Comparison of ENCODE assay signal across 1 cellular context in the genomic region with DNA sequence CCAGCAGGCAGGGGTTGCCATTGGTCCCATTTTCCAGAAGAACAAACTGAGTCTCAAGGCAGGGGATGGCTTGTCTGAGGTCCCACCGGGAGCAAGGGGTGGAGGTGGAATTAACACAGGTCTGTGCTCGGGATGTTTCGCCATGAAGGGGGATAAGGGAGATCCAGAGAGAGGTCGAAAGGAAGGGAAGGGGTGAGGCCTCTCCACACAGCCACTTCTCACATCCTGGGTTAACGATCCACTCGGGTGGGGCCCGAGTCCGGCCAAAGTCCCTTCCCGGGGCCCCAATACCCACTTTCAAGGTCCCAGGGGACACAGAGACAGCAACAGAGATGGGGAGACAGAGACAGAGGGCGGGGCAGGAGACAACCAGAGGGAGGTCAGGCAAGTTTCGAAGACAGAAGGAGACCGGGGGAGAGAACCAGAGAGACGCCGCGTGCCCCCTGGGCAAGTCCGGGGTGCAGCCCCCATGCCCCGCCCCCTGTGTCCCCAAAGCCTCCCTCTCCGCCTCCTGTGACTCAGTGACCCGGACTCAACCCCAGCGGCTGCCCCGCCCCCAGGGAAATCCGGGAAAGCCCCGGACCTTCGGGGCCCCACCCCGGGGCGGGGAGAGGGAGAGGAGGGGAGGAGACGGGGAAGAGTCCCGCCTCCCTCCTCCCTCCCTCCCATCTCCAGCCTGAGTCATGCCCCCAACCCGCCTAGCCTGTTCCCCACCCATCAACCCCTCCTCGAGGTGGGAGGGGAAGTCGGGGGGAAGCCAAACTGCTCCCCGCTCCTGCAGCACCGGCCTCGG.
TF ChIP-seq lines count a peak whose summit lies in the region.

No MANE protein-coding gene starts in this region.

TF ChIP-seq in HEK293, 187 proteins besides CTCF, POLR2A, EP300 and RAD21 (continued from another document and continues in another):
- TF ChIP-seq, protein P1, sequence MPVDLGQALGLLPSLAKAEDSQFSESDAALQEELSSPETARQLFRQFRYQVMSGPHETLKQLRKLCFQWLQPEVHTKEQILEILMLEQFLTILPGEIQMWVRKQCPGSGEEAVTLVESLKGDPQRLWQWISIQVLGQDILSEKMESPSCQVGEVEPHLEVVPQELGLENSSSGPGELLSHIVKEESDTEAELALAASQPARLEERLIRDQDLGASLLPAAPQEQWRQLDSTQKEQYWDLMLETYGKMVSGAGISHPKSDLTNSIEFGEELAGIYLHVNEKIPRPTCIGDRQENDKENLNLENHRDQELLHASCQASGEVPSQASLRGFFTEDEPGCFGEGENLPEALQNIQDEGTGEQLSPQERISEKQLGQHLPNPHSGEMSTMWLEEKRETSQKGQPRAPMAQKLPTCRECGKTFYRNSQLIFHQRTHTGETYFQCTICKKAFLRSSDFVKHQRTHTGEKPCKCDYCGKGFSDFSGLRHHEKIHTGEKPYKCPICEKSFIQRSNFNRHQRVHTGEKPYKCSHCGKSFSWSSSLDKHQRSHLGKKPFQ (tag by site-specific recombination; IDR thresholded peaks at IDR 0.05): no peak
- TF ChIP-seq ZNF24 (tag by site-specific recombination; IDR thresholded peaks at IDR 0.05): no peak
- no peak for TF ChIP-seq ZNF624 (tag by site-specific recombination; IDR thresholded peaks at IDR 0.05)
- TF ChIP-seq ZNF670 (tag by site-specific recombination; IDR thresholded peaks at IDR 0.05; ENCODE audit: low read depth): no peak
- no peak for TF ChIP-seq ZNF560 (tag by site-specific recombination; IDR thresholded peaks at IDR 0.05; ENCODE audit: borderline replicate concordance)
- TF ChIP-seq ZNF10 (tag by site-specific recombination; IDR thresholded peaks at IDR 0.05): no peak
- no peak for TF ChIP-seq ZNF248 (tag by site-specific recombination; IDR thresholded peaks at IDR 0.05)
- TF ChIP-seq ZNF274 (IDR thresholded peaks at IDR 0.05; ENCODE audit: low read length): no peak
- TF ChIP-seq ZNF274 (tag by site-specific recombination; IDR thresholded peaks at IDR 0.05; ENCODE audit: borderline replicate concordance): 0 out of 2 replicates have a peak, but pooled peaks have one; percentile 25
- 0 out of 2 replicates have a peak, but pooled peaks have one; percentile 31 for TF ChIP-seq ZFP69B (tag by site-specific recombination; IDR thresholded peaks at IDR 0.05)
- no peak for TF ChIP-seq ZNF664 (tag by site-specific recombination; IDR thresholded peaks at IDR 0.05)
- TF ChIP-seq ZSCAN30 (tag by site-specific recombination; IDR thresholded peaks at IDR 0.05): no peak
- TF ChIP-seq ZNF623 (tag by site-specific recombination; IDR thresholded peaks at IDR 0.05): no peak; the same call in 1 of the 2 replicates
- TF ChIP-seq, protein P2, sequence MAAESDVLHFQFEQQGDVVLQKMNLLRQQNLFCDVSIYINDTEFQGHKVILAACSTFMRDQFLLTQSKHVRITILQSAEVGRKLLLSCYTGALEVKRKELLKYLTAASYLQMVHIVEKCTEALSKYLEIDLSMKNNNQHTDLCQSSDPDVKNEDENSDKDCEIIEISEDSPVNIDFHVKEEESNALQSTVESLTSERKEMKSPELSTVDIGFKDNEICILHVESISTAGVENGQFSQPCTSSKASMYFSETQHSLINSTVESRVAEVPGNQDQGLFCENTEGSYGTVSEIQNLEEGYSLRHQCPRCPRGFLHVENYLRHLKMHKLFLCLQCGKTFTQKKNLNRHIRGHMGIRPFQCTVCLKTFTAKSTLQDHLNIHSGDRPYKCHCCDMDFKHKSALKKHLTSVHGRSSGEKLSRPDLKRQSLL (tag by site-specific recombination; IDR thresholded peaks at IDR 0.05): no peak
- TF ChIP-seq IKZF3 (tag by site-specific recombination; IDR thresholded peaks at IDR 0.05): peak; percentile 65; the same call in 1 of the 2 replicates
- TF ChIP-seq ZFP41 (tag by site-specific recombination; IDR thresholded peaks at IDR 0.05; ENCODE audit: borderline replicate concordance): no peak
- no peak for TF ChIP-seq ZNF302 (tag by site-specific recombination; IDR thresholded peaks at IDR 0.05; ENCODE audit: low read depth)
- TF ChIP-seq ZNF610 (tag by site-specific recombination; IDR thresholded peaks at IDR 0.05; ENCODE audit: borderline replicate concordance): no peak
- TF ChIP-seq ZNF654 (tag by site-specific recombination; IDR thresholded peaks at IDR 0.05; ENCODE audit: low read depth): no peak
- no peak for TF ChIP-seq ZNF121 (tag by site-specific recombination; IDR thresholded peaks at IDR 0.05)
- no peak for TF ChIP-seq ZNF785 (tag by site-specific recombination; IDR thresholded peaks at IDR 0.05)
- TF ChIP-seq ZNF2 (tag by site-specific recombination; IDR thresholded peaks at IDR 0.05): no peak
- TF ChIP-seq FEZF1 (tag by site-specific recombination; IDR thresholded peaks at IDR 0.05): no peak
- TF ChIP-seq REPIN1 (tag by site-specific recombination; IDR thresholded peaks at IDR 0.05; ENCODE audit: low read depth): no peak
- TF ChIP-seq, protein P3, sequence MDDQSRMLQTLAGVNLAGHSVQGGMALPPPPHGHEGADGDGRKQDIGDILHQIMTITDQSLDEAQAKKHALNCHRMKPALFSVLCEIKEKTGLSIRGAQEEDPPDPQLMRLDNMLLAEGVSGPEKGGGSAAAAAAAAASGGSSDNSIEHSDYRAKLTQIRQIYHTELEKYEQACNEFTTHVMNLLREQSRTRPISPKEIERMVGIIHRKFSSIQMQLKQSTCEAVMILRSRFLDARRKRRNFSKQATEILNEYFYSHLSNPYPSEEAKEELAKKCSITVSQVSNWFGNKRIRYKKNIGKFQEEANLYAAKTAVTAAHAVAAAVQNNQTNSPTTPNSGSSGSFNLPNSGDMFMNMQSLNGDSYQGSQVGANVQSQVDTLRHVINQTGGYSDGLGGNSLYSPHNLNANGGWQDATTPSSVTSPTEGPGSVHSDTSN (CRISPR knock-in tag; IDR thresholded peaks at IDR 0.05): no peak
- TF ChIP-seq ZNF221 (tag by site-specific recombination; IDR thresholded peaks at IDR 0.05; ENCODE audit: borderline replicate concordance): no peak
- no peak for TF ChIP-seq ZNF140 (tag by site-specific recombination; IDR thresholded peaks at IDR 0.05)
- TF ChIP-seq, protein P4, sequence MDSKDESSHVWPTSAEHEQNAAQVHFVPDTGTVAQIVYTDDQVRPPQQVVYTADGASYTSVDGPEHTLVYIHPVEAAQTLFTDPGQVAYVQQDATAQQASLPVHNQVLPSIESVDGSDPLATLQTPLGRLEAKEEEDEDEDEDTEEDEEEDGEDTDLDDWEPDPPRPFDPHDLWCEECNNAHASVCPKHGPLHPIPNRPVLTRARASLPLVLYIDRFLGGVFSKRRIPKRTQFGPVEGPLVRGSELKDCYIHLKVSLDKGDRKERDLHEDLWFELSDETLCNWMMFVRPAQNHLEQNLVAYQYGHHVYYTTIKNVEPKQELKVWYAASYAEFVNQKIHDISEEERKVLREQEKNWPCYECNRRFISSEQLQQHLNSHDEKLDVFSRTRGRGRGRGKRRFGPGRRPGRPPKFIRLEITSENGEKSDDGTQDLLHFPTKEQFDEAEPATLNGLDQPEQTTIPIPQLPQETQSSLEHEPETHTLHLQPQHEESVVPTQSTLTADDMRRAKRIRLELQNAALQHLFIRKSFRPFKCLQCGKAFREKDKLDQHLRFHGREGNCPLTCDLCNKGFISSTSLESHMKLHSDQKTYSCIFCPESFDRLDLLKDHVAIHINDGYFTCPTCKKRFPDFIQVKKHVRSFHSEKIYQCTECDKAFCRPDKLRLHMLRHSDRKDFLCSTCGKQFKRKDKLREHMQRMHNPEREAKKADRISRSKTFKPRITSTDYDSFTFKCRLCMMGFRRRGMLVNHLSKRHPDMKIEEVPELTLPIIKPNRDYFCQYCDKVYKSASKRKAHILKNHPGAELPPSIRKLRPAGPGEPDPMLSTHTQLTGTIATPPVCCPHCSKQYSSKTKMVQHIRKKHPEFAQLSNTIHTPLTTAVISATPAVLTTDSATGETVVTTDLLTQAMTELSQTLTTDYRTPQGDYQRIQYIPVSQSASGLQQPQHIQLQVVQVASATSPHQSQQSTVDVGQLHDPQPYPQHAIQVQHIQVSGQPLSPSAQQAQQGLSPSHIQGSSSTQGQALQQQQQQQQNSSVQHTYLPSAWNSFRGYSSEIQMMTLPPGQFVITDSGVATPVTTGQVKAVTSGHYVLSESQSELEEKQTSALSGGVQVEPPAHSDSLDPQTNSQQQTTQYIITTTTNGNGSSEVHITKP (tag by site-specific recombination; IDR thresholded peaks at IDR 0.05): peak; percentile 31; the same call in 1 of the 2 replicates
- no peak for TF ChIP-seq ZNF548 (tag by site-specific recombination; IDR thresholded peaks at IDR 0.05)
- TF ChIP-seq ZNF292 (tag by site-specific recombination; IDR thresholded peaks at IDR 0.05; ENCODE audit: borderline replicate concordance, low read depth): no peak
- TF ChIP-seq ZNF138 (tag by site-specific recombination; IDR thresholded peaks at IDR 0.05; ENCODE audit: borderline replicate concordance): no peak
- no peak for TF ChIP-seq ZSCAN16 (tag by site-specific recombination; IDR thresholded peaks at IDR 0.05)
- TF ChIP-seq, protein P5, sequence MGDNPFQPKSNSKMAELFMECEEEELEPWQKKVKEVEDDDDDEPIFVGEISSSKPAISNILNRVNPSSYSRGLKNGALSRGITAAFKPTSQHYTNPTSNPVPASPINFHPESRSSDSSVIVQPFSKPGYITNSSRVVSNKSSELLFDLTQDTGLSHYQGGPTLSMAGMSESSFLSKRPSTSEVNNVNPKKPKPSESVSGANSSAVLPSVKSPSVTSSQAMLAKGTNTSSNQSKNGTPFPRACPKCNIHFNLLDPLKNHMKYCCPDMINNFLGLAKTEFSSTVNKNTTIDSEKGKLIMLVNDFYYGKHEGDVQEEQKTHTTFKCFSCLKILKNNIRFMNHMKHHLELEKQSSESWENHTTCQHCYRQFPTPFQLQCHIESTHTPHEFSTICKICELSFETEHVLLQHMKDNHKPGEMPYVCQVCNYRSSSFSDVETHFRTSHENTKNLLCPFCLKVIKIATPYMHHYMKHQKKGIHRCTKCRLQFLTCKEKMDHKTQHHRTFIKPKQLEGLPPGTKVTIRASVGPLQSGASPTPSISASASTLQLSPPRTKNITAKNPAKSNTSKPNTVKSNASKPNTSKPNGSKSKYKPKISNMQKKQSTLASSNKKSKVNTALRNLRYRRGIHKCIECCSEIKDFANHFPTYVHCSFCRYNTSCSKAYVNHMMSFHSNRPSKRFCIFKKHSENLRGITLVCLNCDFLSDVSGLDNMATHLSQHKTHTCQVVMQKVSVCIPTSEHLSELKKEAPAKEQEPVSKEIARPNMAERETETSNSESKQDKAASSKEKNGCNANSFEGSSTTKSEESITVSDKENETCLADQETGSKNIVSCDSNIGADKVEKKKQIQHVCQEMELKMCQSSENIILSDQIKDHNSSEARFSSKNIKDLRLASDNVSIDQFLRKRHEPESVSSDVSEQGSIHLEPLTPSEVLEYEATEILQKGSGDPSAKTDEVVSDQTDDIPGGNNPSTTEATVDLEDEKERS (tag by site-specific recombination; IDR thresholded peaks at IDR 0.05): 0 out of 2 replicates have a peak, but pooled peaks have one; percentile 23
- TF ChIP-seq OSR2 (tag by site-specific recombination; IDR thresholded peaks at IDR 0.05): no peak
- peak; percentile 66; the same call in 1 of the 2 replicates for TF ChIP-seq SP7 (tag by site-specific recombination; IDR thresholded peaks at IDR 0.05)
- TF ChIP-seq, protein P6, sequence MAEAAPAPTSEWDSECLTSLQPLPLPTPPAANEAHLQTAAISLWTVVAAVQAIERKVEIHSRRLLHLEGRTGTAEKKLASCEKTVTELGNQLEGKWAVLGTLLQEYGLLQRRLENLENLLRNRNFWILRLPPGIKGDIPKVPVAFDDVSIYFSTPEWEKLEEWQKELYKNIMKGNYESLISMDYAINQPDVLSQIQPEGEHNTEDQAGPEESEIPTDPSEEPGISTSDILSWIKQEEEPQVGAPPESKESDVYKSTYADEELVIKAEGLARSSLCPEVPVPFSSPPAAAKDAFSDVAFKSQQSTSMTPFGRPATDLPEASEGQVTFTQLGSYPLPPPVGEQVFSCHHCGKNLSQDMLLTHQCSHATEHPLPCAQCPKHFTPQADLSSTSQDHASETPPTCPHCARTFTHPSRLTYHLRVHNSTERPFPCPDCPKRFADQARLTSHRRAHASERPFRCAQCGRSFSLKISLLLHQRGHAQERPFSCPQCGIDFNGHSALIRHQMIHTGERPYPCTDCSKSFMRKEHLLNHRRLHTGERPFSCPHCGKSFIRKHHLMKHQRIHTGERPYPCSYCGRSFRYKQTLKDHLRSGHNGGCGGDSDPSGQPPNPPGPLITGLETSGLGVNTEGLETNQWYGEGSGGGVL (tag by site-specific recombination; IDR thresholded peaks at IDR 0.05): peak; percentile 94
- no peak for TF ChIP-seq ZNF510 (tag by site-specific recombination; IDR thresholded peaks at IDR 0.05; ENCODE audit: insufficient replicate concordance)
- TF ChIP-seq YY1 (tag by site-specific recombination; IDR thresholded peaks at IDR 0.05): no peak
- peak; percentile 77 for TF ChIP-seq GLIS1 (tag by site-specific recombination; IDR thresholded peaks at IDR 0.05)
- TF ChIP-seq OVOL3 (tag by site-specific recombination; IDR thresholded peaks at IDR 0.05): no peak
- no peak for TF ChIP-seq ZNF174 (tag by site-specific recombination; IDR thresholded peaks at IDR 0.05)
- no peak for TF ChIP-seq ZNF473 (tag by site-specific recombination; IDR thresholded peaks at IDR 0.05)
- TF ChIP-seq ZBTB8A (tag by site-specific recombination; IDR thresholded peaks at IDR 0.05): 0 out of 2 replicates have a peak, but pooled peaks have one; percentile 4
- no peak for TF ChIP-seq ZNF175 (tag by site-specific recombination; IDR thresholded peaks at IDR 0.05)
- TF ChIP-seq MYNN (tag by site-specific recombination; IDR thresholded peaks at IDR 0.05; ENCODE audit: borderline replicate concordance): no peak
- no peak for TF ChIP-seq ZNF169 (tag by site-specific recombination; IDR thresholded peaks at IDR 0.05)
- TF ChIP-seq ZNF792 (tag by site-specific recombination; IDR thresholded peaks at IDR 0.05): no peak
- TF ChIP-seq ZNF404 (tag by site-specific recombination; IDR thresholded peaks at IDR 0.05): no peak
- no peak for TF ChIP-seq ZNF341 (tag by site-specific recombination; IDR thresholded peaks at IDR 0.05; ENCODE audit: low read depth)
- TF ChIP-seq, protein P7, sequence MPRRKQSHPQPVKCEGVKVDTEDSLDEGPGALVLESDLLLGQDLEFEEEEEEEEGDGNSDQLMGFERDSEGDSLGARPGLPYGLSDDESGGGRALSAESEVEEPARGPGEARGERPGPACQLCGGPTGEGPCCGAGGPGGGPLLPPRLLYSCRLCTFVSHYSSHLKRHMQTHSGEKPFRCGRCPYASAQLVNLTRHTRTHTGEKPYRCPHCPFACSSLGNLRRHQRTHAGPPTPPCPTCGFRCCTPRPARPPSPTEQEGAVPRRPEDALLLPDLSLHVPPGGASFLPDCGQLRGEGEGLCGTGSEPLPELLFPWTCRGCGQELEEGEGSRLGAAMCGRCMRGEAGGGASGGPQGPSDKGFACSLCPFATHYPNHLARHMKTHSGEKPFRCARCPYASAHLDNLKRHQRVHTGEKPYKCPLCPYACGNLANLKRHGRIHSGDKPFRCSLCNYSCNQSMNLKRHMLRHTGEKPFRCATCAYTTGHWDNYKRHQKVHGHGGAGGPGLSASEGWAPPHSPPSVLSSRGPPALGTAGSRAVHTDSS (tag by site-specific recombination; IDR thresholded peaks at IDR 0.05): no peak
- TF ChIP-seq BCL11A (tag by site-specific recombination; IDR thresholded peaks at IDR 0.05; ENCODE audit: low read depth): no peak
- TF ChIP-seq EGR2 (tag by site-specific recombination; IDR thresholded peaks at IDR 0.05; ENCODE audit: low read depth): no peak
- no peak for TF ChIP-seq ZNF311 (tag by site-specific recombination; IDR thresholded peaks at IDR 0.05; ENCODE audit: borderline replicate concordance)
